Comparison of ENCODE assay signal across 8 cellular contexts in the genomic region with DNA sequence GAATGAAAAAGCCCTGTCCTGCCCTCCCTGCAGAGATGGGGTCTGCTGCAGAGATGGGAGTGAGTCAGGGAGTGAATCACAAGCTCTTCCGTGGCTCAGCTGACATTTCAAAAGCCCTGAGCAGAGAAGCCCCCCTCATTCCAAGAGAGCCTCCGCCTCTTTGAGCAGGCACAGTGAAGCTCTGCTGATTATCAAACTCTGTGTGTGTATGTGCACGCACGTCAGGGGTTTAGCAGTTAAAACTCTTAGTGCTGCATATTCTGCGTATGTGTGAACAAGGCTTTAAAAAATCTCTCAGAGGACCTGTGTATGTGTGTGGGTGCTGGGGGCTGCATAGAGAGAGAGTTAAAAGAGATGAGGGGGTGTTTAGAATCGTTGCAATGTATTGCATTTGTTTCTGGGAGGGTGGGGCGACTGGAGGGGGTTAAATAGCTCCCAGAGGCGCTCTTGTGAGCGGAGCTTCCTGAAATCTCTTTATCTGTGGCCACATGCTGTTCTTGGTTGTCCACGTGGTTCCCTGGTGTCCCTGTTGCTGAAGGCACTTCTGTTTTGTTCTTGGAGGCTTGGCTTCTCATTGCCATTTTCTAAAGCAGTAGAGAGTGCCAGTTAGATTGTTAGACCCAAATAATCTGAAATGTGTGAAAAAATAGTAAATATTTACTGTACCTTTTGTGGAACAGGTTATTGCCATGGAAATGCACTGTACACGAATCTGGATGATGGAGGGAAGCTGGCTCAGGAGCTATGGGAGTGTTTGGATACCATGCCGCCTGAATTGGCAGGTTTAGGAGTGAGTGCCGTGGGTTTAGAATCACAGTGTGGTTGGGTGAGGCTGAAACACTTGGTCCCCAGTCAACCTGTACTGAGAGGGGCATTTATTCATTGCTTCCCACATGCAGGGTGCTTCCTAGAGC.
DNase-seq lines count a peak whose midpoint lies in the region; TF ChIP-seq lines count a peak whose summit lies in the region.

No MANE protein-coding gene starts in this region.

- H3K27me3 ChIP-seq in neural cell (ENCODE audit: insufficient read depth, low read depth, low read length) = no peaks in the 10 kb centered on the region
- H3K27me3 ChIP-seq in osteoblast (ENCODE audit: insufficient read depth, low read length) = no peaks in the 10 kb centered on the region

- H3K9me3 ChIP-seq in ES-I3 (ENCODE audit: control insufficient read depth, insufficient read depth, low read length) (no peaks in the 10 kb centered on the region), neural cell (ENCODE audit: low read length) (no peaks in the 10 kb centered on the region), osteoblast (ENCODE audit: low read depth, low read length) (no peaks in the 10 kb centered on the region)

- 0 out of 2 replicates have a peak overlapping the region, but pooled peaks have one; percentile 2 for H3K9ac ChIP-seq in ES-I3 (ENCODE audit: low read depth, low read length)
- peak overlapping the region; percentile 50 for H3K9ac ChIP-seq in neural cell (ENCODE audit: low read length)

- no peaks in the 10 kb centered on the region for H3K9me2 ChIP-seq in neural cell (ENCODE audit: insufficient read depth, low read length)

- TF ChIP-seq CTCF in neural cell (IDR thresholded peaks at IDR 0.05; ENCODE audit: poor library complexity, severe bottlenecking) = no peak
- TF ChIP-seq CTCF in osteoblast (IDR thresholded peaks at IDR 0.05; ENCODE audit: extremely low read depth, low read depth, low read length) = no peak
- no peak for TF ChIP-seq CTCF in RWPE1 (conservative IDR thresholded peaks at IDR 0.05; ENCODE audit: low read depth)
- TF ChIP-seq CTCF in foreskin fibroblast (IDR thresholded peaks at IDR 0.05; ENCODE audit: low read depth, low read length) = no peak

- TF ChIP-seq RAD21 in neural cell (conservative IDR thresholded peaks at IDR 0.05) = no peak

- H3F3A ChIP-seq in neural cell (ENCODE audit: insufficient read depth, low read length, poor library complexity, severe bottlenecking) = no peaks in the 10 kb centered on the region

- peak overlapping the region; percentile 56 for H3K4me3 ChIP-seq in neural cell (ENCODE audit: low read length)
- no peak overlapping the region for H3K4me3 ChIP-seq in osteoblast (ENCODE audit: insufficient read depth, low read length)
- no peak overlapping the region for H3K4me3 ChIP-seq in foreskin fibroblast (ENCODE audit: low read depth in 1 of 2, low read length in 2 of 2)

- peak overlapping the region; percentile 45 for H2AFZ ChIP-seq in neural cell (ENCODE audit: low read depth, low read length)
- H2AFZ ChIP-seq in osteoblast (ENCODE audit: low read length) = no peak overlapping the region

- POLR2A ChIA-PET in RWPE1 (lab: Yijun Ruan, JAX; ENCODE audit: low non-redundant PET) = no interaction called here

- no peaks in the 10 kb centered on the region for H3K79me2 ChIP-seq in neural cell (replicated peaks; ENCODE audit: insufficient read depth, low read length)
- no peaks in the 10 kb centered on the region for H3K79me2 ChIP-seq in osteoblast (ENCODE audit: insufficient read depth, low read length)

- H3K4me2 ChIP-seq in neural cell (ENCODE audit: low read length) = peak overlapping the region; percentile 70
- no peak overlapping the region for H3K4me2 ChIP-seq in osteoblast (ENCODE audit: insufficient read depth, low read length)

- H3K36me3 ChIP-seq in ES-I3 (ENCODE audit: insufficient read depth, low read length) (no peaks in the 10 kb centered on the region), neural cell (ENCODE audit: insufficient read depth, low read length) (no peaks in the 10 kb centered on the region), osteoblast (ENCODE audit: insufficient read depth, low read length) (no peaks in the 10 kb centered on the region)

- CTCF ChIA-PET in RWPE1 (lab: Yijun Ruan, JAX) = interaction anchor here (0.6 kb wide), 1 partner anchor 101 kb away, joined by 3 read pairs; no protein-coding TSS in a partner anchor

- no peaks in the 10 kb centered on the region for H4K20me1 ChIP-seq in neural cell (ENCODE audit: insufficient read depth)
- no peaks in the 10 kb centered on the region for H4K20me1 ChIP-seq in osteoblast (ENCODE audit: insufficient read depth, low read length)

- TF ChIP-seq EP300 in neural cell (conservative IDR thresholded peaks at IDR 0.05; ENCODE audit: poor library complexity, severe bottlenecking) = no peak

- peak overlapping the region; percentile 55 for H3K27ac ChIP-seq in caudate nucleus (ENCODE audit: low read depth, low read length)
- peak overlapping the region; percentile 70 for H3K27ac ChIP-seq in neural cell (ENCODE audit: low read length)
- H3K27ac ChIP-seq in osteoblast (ENCODE audit: low read depth, low read length) = no peak overlapping the region
- H3K27ac ChIP-seq in RWPE1 = no peak overlapping the region

- DNase-seq in RPMI7951 (ENCODE audit: low read depth) (peak; percentile 24), caudate nucleus (lab: John Stamatoyannopoulos, UW) (peak in 38 of 61 donors; percentile 17 to 88 (median 56)), osteoblast (ENCODE audit: insufficient read length, low spot score, missing footprints) (no peak), RWPE1 (ENCODE audit: low spot score) (no peak), foreskin fibroblast (no peak), SK-N-DZ (ENCODE audit: low spot score) (no peak)

- H3K4me1 ChIP-seq in ES-I3 (ENCODE audit: insufficient read depth, low read length) = peaks cover 12% of the 10 kb centered on the region
- H3K4me1 ChIP-seq in osteoblast (ENCODE audit: insufficient read depth, low read length) = no peaks in the 10 kb centered on the region

TF ChIP-seq in neural cell, 6 proteins besides CTCF, POLR2A, EP300 and RAD21:
- TF ChIP-seq EZH2 (IDR thresholded peaks at IDR 0.05; ENCODE audit: borderline replicate concordance, insufficient read depth, low read length, poor library complexity, severe bottlenecking) = no peak
- TF ChIP-seq, protein P1, sequence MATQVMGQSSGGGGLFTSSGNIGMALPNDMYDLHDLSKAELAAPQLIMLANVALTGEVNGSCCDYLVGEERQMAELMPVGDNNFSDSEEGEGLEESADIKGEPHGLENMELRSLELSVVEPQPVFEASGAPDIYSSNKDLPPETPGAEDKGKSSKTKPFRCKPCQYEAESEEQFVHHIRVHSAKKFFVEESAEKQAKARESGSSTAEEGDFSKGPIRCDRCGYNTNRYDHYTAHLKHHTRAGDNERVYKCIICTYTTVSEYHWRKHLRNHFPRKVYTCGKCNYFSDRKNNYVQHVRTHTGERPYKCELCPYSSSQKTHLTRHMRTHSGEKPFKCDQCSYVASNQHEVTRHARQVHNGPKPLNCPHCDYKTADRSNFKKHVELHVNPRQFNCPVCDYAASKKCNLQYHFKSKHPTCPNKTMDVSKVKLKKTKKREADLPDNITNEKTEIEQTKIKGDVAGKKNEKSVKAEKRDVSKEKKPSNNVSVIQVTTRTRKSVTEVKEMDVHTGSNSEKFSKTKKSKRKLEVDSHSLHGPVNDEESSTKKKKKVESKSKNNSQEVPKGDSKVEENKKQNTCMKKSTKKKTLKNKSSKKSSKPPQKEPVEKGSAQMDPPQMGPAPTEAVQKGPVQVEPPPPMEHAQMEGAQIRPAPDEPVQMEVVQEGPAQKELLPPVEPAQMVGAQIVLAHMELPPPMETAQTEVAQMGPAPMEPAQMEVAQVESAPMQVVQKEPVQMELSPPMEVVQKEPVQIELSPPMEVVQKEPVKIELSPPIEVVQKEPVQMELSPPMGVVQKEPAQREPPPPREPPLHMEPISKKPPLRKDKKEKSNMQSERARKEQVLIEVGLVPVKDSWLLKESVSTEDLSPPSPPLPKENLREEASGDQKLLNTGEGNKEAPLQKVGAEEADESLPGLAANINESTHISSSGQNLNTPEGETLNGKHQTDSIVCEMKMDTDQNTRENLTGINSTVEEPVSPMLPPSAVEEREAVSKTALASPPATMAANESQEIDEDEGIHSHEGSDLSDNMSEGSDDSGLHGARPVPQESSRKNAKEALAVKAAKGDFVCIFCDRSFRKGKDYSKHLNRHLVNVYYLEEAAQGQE (IDR thresholded peaks at IDR 0.05; ENCODE audit: borderline replicate concordance) = peak; percentile 21
TF ChIP-seq in neural cell: peak in this region for 1.

Comparison
In these comparisons a context has a peak if more than half of its experiments do, and no peak if none do; other contexts are left out.
1. DNase-seq: peak in RPMI7951 (single experiment) and caudate nucleus (38 of 61); none in osteoblast (single experiment), RWPE1 (single experiment), foreskin fibroblast (0 of 2) and SK-N-DZ (single experiment).
2. H3K27ac ChIP-seq: peak in caudate nucleus (single experiment) and neural cell (single experiment); none in osteoblast (single experiment) and RWPE1 (single experiment).